In the genomic region with DNA sequence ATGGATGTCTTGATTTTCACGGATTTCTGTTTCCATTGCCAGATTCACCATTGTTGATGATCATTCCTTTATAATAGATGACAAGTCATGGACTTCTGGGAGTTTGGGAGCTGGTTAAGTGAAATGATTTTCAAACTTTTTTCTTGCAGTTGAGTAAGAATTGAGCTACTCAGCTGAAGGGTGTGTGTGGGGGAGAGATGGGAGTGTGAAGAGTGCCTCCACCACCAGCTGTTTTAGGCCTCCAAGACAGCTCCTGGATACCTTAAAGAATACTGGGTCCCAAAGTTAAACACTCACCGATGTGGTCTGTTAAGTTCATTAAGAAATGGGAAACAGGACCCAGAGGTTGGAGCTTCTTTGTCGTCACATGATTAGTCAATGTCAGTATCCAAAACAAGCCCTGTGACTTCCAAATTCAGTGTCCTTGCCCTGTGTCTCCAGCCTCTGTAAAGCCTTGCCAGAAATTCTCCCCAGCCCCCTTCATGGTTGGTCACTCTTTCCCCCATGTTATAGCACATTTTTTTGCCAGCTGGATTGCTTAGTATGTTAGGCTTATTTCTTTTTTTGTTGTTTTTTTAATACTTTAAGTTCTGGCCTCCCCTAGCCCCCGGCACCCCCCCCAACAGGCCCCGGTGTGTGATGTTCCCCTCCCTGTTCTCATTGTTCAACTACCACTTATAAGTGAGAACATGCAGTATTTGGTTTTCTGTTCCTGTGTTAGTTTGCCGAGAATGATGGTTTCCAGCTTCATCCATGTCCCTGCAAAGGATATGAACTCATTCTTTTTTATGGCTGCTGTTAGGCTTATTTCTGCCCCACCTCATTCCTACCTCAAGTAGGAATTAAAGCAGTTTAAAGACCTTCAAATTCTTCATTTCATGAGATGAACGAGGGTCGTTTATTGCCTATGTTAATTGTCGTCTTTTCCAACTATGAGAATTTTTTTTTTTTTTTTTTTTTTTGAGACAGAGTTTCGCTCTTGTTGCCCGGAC, we compare ENCODE assay signal across 1 cellular context.
TF ChIP-seq lines count a peak whose summit lies in the region.

No MANE protein-coding gene starts in this region.

TF ChIP-seq in WTC11, 78 proteins besides CTCF, POLR2A, EP300 and RAD21 (continued from another document):
- TF ChIP-seq ZNF532 (CRISPR knock-in tag; IDR thresholded peaks at IDR 0.05; ENCODE audit: borderline replicate concordance) (no peak), ZBTB21 (CRISPR knock-in tag; IDR thresholded peaks at IDR 0.05; ENCODE audit: borderline replicate concordance) (no peak), IRF2 (CRISPR knock-in tag; IDR thresholded peaks at IDR 0.05; ENCODE audit: borderline replicate concordance, low read depth) (no peak), NR1H2 (CRISPR knock-in tag; IDR thresholded peaks at IDR 0.05) (no peak), FOXK1 (CRISPR knock-in tag; IDR thresholded peaks at IDR 0.05) (no peak), TCF7 (CRISPR knock-in tag; IDR thresholded peaks at IDR 0.05; ENCODE audit: low read depth) (no peak)
- TF ChIP-seq, protein P1, sequence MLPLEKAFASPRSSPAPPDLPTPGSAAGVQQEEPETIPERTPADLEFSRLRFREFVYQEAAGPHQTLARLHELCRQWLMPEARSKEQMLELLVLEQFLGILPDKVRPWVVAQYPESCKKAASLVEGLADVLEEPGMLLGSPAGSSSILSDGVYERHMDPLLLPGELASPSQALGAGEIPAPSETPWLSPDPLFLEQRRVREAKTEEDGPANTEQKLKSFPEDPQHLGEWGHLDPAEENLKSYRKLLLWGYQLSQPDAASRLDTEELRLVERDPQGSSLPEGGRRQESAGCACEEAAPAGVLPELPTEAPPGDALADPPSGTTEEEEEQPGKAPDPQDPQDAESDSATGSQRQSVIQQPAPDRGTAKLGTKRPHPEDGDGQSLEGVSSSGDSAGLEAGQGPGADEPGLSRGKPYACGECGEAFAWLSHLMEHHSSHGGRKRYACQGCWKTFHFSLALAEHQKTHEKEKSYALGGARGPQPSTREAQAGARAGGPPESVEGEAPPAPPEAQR (CRISPR knock-in tag; IDR thresholded peaks at IDR 0.05): no peak
- TF ChIP-seq, protein P2, sequence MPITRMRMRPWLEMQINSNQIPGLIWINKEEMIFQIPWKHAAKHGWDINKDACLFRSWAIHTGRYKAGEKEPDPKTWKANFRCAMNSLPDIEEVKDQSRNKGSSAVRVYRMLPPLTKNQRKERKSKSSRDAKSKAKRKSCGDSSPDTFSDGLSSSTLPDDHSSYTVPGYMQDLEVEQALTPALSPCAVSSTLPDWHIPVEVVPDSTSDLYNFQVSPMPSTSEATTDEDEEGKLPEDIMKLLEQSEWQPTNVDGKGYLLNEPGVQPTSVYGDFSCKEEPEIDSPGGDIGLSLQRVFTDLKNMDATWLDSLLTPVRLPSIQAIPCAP (CRISPR knock-in tag; IDR thresholded peaks at IDR 0.05): no peak
